Comparison of ENCODE assay signal across 9 cellular contexts in the genomic region with DNA sequence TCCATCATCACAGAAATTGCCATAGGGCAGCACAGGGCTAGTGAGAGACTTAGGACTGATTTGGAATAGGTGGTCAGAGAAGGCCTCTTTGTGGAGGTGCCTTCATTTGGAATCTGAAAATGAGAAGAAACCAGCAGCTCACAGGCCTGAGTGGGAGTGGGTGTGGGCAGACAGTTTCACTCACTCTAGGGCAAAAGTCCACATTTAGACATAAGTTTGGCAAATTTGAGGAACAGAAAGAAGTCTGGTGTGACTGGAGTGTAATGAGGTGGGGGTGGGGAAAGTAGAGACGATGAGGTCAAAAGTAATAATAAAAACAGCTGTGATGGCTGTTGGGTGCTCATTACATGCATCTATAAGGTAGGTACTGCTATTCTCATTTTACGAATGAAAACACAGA. TPM values are rescaled to one million over a fixed set of nuclear protein-coding genes. Genes with fewer than 3 reads are reported as not detected.
A peak's percentile ranks its signal among the peaks of the same experiment; 100 is the strongest.
DNase-seq lines count a peak whose midpoint lies in the region; ATAC-seq and TF ChIP-seq lines count a peak whose summit lies in the region.
"Had no signal": no experiment of that assay in that cellular context is flagged by ENCODE, and none has a peak within 500 bp of the region (broad histone marks: within the 10 kb centered on the region; RNA-seq: fewer than 3 reads in every experiment).

No MANE protein-coding gene starts in this region.

- intact Hi-C loops in activated CD4-positive, alpha-beta memory T cell treated with anti-CD3 and anti-CD28 coated beads for 36 hours (cut with micrococcal nuclease): no loop called here
- intact Hi-C loops in CD4-positive, alpha-beta T cell (cut with DNase I, micrococcal nuclease): no loop called here

- WGBS in liver: 65% methylated on average over 2 of the region's 2 CpGs

- ATAC-seq in GM18505 (IDR thresholded peaks at IDR 0.05; ENCODE audit: unreplicated experiment) (peak; percentile 43), GM21529 (IDR thresholded peaks at IDR 0.05; ENCODE audit: unreplicated experiment) (peak; percentile 45), HG03460 (IDR thresholded peaks at IDR 0.05; ENCODE audit: unreplicated experiment) (peak; percentile 45)
- ATAC-seq in CD4-positive, alpha-beta T cell (ENCODE audit: poor library complexity): no peak

- H3K4me3 ChIP-seq in liver (ENCODE audit: low read depth in 1 of 3, low read length in 3 of 3): no peak overlapping the region

- no peaks in the 10 kb centered on the region for H3K9me3 ChIP-seq in liver (ENCODE audit: control insufficient read depth in 4 of 4, low read length in 3 of 4)
- H3K9me3 ChIP-seq in CD4-positive, alpha-beta T cell (ENCODE audit: control insufficient read depth, low read length): no peaks in the 10 kb centered on the region

- H3K27me3 Mint-ChIP-seq in activated CD4-positive, alpha-beta memory T cell treated with anti-CD3 and anti-CD28 coated beads for 36 hours: peaks cover 2% of the 10 kb centered on the region
- H3K27me3 Mint-ChIP-seq in CD4-positive, alpha-beta T cell: no peaks in the 10 kb centered on the region

- no peak for DNase-seq in stimulated activated CD4-positive, alpha-beta T cell treated with anti-CD3 and anti-CD28 coated beads, Interleukin-15, amount 100 ng/mL, for 24 hours
- DNase-seq in activated CD4-positive, alpha-beta memory T cell treated with anti-CD3 and anti-CD28 coated beads for 36 hours: no peak
- DNase-seq in stimulated activated CD4-positive, alpha-beta T cell treated with anti-CD3 and anti-CD28 coated beads, Interleukin-4, amount 100 ng/mL, for 4 hours: no peak
- no peak for DNase-seq in CD4-positive, alpha-beta T cell
- DNase-seq: NCI-H1417 treated with DMSO at 0.1 percent for 48 hours had no signal

- no peaks in the 10 kb centered on the region for H3K9me3 Mint-ChIP-seq in activated CD4-positive, alpha-beta memory T cell treated with anti-CD3 and anti-CD28 coated beads for 36 hours
- no peaks in the 10 kb centered on the region for H3K9me3 Mint-ChIP-seq in CD4-positive, alpha-beta T cell

- no peak overlapping the region for H3K4me3 Mint-ChIP-seq in activated CD4-positive, alpha-beta memory T cell treated with anti-CD3 and anti-CD28 coated beads for 36 hours
- no peak overlapping the region for H3K4me3 Mint-ChIP-seq in CD4-positive, alpha-beta T cell

- no peaks in the 10 kb centered on the region for H3K36me3 ChIP-seq in liver (ENCODE audit: control insufficient read depth in 4 of 4, insufficient read depth in 3 of 4, low read depth in 1 of 4, low read length in 3 of 4)

- CTCF ChIA-PET in activated CD4-positive, alpha-beta memory T cell treated with anti-CD3 and anti-CD28 coated beads for 36 hours (lab: Charles Lee): no interaction called here
- CTCF ChIA-PET in CD4-positive, alpha-beta T cell (lab: Charles Lee): no interaction called here

- peak overlapping the region; percentile 41 to 83 for H3K27ac ChIP-seq in liver (ENCODE audit: low read depth in 1 of 2, low read length in 2 of 2)
- H3K27ac ChIP-seq in CD4-positive, alpha-beta T cell (ENCODE audit: low read depth, low read length): no peak overlapping the region

- peak overlapping the region in 1 of 2 donors; percentile 63 for H3K9ac ChIP-seq in liver (ENCODE audit: low read depth in 1 of 2, low read length in 2 of 2)

- POLR2A ChIA-PET in activated CD4-positive, alpha-beta memory T cell treated with anti-CD3 and anti-CD28 coated beads for 36 hours (lab: Charles Lee): no interaction called here
- POLR2A ChIA-PET in CD4-positive, alpha-beta T cell (lab: Charles Lee): no interaction called here

- TF ChIP-seq POLR2A in GM18505 (IDR thresholded peaks at IDR 0.05; ENCODE audit: borderline replicate concordance, extremely low read depth, insufficient read depth, insufficient read length): no peak

- peaks cover 8 to 16% (median 14%) of the 10 kb centered on the region in 4 donors for H3K4me1 ChIP-seq in liver (ENCODE audit: control insufficient read depth in 4 of 4, insufficient read depth in 4 of 4, low read length in 3 of 4)

- H3K36me3 Mint-ChIP-seq in activated CD4-positive, alpha-beta memory T cell treated with anti-CD3 and anti-CD28 coated beads for 36 hours: no peaks in the 10 kb centered on the region
- H3K36me3 Mint-ChIP-seq in CD4-positive, alpha-beta T cell (ENCODE audit: low read depth): no peaks in the 10 kb centered on the region

- no peak for TF ChIP-seq RAD21 in liver (IDR thresholded peaks at IDR 0.05)

- H3K4me1 Mint-ChIP-seq in activated CD4-positive, alpha-beta memory T cell treated with anti-CD3 and anti-CD28 coated beads for 36 hours (ENCODE audit: low read depth): peaks cover 25% of the 10 kb centered on the region
- H3K4me1 Mint-ChIP-seq in CD4-positive, alpha-beta T cell (ENCODE audit: low read depth): peaks cover 15% of the 10 kb centered on the region

- no peaks in the 10 kb centered on the region for H3K27me3 ChIP-seq in liver (ENCODE audit: control insufficient read depth in 4 of 4, insufficient read depth in 4 of 4, low read length in 3 of 4)
- H3K27me3 ChIP-seq in CD4-positive, alpha-beta T cell (ENCODE audit: control insufficient read depth, insufficient read depth, low read length): no peaks in the 10 kb centered on the region

- TF ChIP-seq CTCF in liver (IDR thresholded peaks at IDR 0.05; ENCODE audit: low read depth, low read length, missing input control): no peak
- TF ChIP-seq CTCF in CD4-positive, alpha-beta T cell (IDR thresholded peaks at IDR 0.05): no peak

- no peak overlapping the region for H3K27ac Mint-ChIP-seq in activated CD4-positive, alpha-beta memory T cell treated with anti-CD3 and anti-CD28 coated beads for 36 hours
- H3K27ac Mint-ChIP-seq in CD4-positive, alpha-beta T cell: no peak overlapping the region

TF ChIP-seq in liver, 16 proteins besides CTCF, POLR2A, EP300 and RAD21:
- TF ChIP-seq, protein P1, sequence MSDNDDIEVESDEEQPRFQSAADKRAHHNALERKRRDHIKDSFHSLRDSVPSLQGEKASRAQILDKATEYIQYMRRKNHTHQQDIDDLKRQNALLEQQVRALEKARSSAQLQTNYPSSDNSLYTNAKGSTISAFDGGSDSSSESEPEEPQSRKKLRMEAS (IDR thresholded peaks at IDR 0.05): no peak
- TF ChIP-seq FOXA1 (IDR thresholded peaks at IDR 0.05): no peak
- peak; percentile 57 to 82 for TF ChIP-seq HNF4A (conservative IDR thresholded peaks at IDR 0.05)
- no peak for TF ChIP-seq JUND (IDR thresholded peaks at IDR 0.05)
- TF ChIP-seq, protein P2, sequence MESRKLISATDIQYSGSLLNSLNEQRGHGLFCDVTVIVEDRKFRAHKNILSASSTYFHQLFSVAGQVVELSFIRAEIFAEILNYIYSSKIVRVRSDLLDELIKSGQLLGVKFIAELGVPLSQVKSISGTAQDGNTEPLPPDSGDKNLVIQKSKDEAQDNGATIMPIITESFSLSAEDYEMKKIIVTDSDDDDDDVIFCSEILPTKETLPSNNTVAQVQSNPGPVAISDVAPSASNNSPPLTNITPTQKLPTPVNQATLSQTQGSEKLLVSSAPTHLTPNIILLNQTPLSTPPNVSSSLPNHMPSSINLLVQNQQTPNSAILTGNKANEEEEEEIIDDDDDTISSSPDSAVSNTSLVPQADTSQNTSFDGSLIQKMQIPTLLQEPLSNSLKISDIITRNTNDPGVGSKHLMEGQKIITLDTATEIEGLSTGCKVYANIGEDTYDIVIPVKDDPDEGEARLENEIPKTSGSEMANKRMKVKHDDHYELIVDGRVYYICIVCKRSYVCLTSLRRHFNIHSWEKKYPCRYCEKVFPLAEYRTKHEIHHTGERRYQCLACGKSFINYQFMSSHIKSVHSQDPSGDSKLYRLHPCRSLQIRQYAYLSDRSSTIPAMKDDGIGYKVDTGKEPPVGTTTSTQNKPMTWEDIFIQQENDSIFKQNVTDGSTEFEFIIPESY (IDR thresholded peaks at IDR 0.05): no peak
- TF ChIP-seq, protein P3, sequence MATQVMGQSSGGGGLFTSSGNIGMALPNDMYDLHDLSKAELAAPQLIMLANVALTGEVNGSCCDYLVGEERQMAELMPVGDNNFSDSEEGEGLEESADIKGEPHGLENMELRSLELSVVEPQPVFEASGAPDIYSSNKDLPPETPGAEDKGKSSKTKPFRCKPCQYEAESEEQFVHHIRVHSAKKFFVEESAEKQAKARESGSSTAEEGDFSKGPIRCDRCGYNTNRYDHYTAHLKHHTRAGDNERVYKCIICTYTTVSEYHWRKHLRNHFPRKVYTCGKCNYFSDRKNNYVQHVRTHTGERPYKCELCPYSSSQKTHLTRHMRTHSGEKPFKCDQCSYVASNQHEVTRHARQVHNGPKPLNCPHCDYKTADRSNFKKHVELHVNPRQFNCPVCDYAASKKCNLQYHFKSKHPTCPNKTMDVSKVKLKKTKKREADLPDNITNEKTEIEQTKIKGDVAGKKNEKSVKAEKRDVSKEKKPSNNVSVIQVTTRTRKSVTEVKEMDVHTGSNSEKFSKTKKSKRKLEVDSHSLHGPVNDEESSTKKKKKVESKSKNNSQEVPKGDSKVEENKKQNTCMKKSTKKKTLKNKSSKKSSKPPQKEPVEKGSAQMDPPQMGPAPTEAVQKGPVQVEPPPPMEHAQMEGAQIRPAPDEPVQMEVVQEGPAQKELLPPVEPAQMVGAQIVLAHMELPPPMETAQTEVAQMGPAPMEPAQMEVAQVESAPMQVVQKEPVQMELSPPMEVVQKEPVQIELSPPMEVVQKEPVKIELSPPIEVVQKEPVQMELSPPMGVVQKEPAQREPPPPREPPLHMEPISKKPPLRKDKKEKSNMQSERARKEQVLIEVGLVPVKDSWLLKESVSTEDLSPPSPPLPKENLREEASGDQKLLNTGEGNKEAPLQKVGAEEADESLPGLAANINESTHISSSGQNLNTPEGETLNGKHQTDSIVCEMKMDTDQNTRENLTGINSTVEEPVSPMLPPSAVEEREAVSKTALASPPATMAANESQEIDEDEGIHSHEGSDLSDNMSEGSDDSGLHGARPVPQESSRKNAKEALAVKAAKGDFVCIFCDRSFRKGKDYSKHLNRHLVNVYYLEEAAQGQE (IDR thresholded peaks at IDR 0.05): no peak
- no peak for TF ChIP-seq NR2F2 (IDR thresholded peaks at IDR 0.05)
- TF ChIP-seq YY1 (IDR thresholded peaks at IDR 0.05): peak; percentile 7
- TF ChIP-seq SP1 (IDR thresholded peaks at IDR 0.05): peak; percentile 77

RNA-seq across cellular contexts. Expression of a gene that starts 22.4 kb away (rescaled TPM):
- 1 to 10 TPM; 2.8 to 8.0 TPM for total RNA-seq in liver
- polyA plus RNA-seq in liver: 10 to 100 TPM in 1 of 2 donors, 1 to 10 TPM in 1; 7.4 to 10.3 TPM
- total RNA-seq in activated CD4-positive, alpha-beta memory T cell treated with anti-CD3 and anti-CD28 coated beads for 36 hours: under 1 TPM; 0.74 to 0.82 TPM
- under 1 TPM; 0.47 to 0.92 TPM for total RNA-seq in CD4-positive, alpha-beta T cell
